In the genomic region with DNA sequence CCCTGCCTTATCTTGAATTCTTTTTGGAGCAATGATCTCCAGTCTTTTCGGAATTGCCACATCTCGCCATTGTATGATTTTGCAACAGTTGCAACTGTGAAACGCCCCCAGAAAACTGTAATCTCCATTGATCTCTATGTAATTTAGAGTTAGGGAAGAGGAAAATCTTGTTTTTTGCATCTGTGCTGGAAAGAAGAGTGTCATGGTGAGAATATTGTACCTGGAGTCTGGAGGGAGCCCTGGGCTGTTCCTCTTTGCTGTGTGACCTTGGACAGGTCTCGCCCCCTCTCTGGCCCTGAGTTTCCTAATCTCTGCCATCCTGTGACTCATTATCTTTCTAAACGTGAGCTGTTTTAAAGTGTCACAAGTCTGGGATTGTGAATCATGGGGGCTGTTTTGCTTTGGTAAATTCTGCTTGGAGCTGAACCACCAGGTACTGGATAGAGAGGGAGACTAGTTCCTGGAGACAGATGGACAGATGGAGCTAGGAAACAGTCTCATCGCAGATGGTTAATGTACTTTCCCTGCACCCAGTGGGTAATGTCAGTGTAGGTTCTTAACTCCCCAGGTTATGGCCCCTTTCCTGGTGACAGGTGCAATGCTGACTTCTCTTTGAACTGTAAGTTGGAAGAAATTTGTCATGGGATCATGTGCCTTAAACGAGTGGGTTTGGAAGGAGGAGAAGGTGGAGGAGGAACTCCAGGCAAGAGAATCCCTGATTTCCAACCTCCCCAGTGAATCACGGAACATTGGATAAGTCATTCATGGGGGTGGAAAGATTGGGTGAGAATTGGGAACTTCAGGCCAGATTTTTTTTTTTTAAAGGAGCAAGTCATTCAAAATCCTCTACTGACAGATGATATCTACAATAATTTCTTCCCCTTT, we compare ENCODE assay signal across 1 cellular context.
TF ChIP-seq lines count a peak whose summit lies in the region.

No MANE protein-coding gene starts in this region.

TF ChIP-seq in HepG2, 621 proteins besides CTCF, POLR2A, EP300 and RAD21 (continued from another document):
- no peak for TF ChIP-seq ZNF558 (CRISPR knock-in tag; IDR thresholded peaks at IDR 0.05; ENCODE audit: borderline replicate concordance)
- TF ChIP-seq MED8 (CRISPR knock-in tag; IDR thresholded peaks at IDR 0.05; ENCODE audit: insufficient replicate concordance), result no peak
- no peak for TF ChIP-seq ZNF326 (CRISPR knock-in tag; IDR thresholded peaks at IDR 0.05; ENCODE audit: borderline replicate concordance)
- no peak for TF ChIP-seq ZNF841 (CRISPR knock-in tag; IDR thresholded peaks at IDR 0.05; ENCODE audit: borderline replicate concordance)
- TF ChIP-seq MTA1 (CRISPR knock-in tag; IDR thresholded peaks at IDR 0.05; ENCODE audit: borderline replicate concordance), result no peak
- TF ChIP-seq BHLHE40 (IDR thresholded peaks at IDR 0.05; ENCODE audit: low read length), result peak; percentile 70
- no peak for TF ChIP-seq ZNF12 (CRISPR knock-in tag; IDR thresholded peaks at IDR 0.05)
- no peak for TF ChIP-seq ZNF724P (CRISPR knock-in tag; IDR thresholded peaks at IDR 0.05; ENCODE audit: borderline replicate concordance)
- TF ChIP-seq, protein P1, sequence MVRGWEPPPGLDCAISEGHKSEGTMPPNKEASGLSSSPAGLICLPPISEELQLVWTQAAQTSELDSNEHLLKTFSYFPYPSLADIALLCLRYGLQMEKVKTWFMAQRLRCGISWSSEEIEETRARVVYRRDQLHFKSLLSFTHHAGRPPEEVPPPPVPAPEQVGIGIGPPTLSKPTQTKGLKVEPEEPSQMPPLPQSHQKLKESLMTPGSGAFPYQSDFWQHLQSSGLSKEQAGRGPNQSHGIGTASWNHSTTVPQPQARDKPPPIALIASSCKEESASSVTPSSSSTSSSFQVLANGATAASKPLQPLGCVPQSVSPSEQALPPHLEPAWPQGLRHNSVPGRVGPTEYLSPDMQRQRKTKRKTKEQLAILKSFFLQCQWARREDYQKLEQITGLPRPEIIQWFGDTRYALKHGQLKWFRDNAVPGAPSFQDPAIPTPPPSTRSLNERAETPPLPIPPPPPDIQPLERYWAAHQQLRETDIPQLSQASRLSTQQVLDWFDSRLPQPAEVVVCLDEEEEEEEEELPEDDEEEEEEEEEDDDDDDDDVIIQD (CRISPR knock-in tag; IDR thresholded peaks at IDR 0.05; ENCODE audit: low read depth), result no peak
- no peak for TF ChIP-seq SALL2 (CRISPR knock-in tag; IDR thresholded peaks at IDR 0.05)
- no peak for TF ChIP-seq RFXAP (CRISPR knock-in tag; IDR thresholded peaks at IDR 0.05; ENCODE audit: borderline replicate concordance)
- 0 out of 2 replicates have a peak, but pooled peaks have one; percentile 13 for TF ChIP-seq KDM1A (CRISPR knock-in tag; IDR thresholded peaks at IDR 0.05)
- 0 out of 2 replicates have a peak, but pooled peaks have one; percentile 38 for TF ChIP-seq RCOR2 (CRISPR knock-in tag; IDR thresholded peaks at IDR 0.05)
- no peak for TF ChIP-seq ZNF225 (CRISPR knock-in tag; IDR thresholded peaks at IDR 0.05)
- TF ChIP-seq CHCHD3 (CRISPR knock-in tag; IDR thresholded peaks at IDR 0.05), result no peak
- TF ChIP-seq SOX6 (IDR thresholded peaks at IDR 0.05), result no peak
- 0 out of 2 replicates have a peak, but pooled peaks have one; percentile 24 for TF ChIP-seq SOX6 (CRISPR knock-in tag; IDR thresholded peaks at IDR 0.05)
- no peak for TF ChIP-seq DNMT1 (CRISPR knock-in tag; IDR thresholded peaks at IDR 0.05)
- TF ChIP-seq JUN (CRISPR knock-in tag; IDR thresholded peaks at IDR 0.05), result no peak
- peak; percentile 89 for TF ChIP-seq FOSL2 (CRISPR knock-in tag; IDR thresholded peaks at IDR 0.05)
- no peak for TF ChIP-seq SYNCRIP (IDR thresholded peaks at IDR 0.05; ENCODE audit: insufficient read depth, low read depth, low read length)
- no peak for TF ChIP-seq RBFOX2 (IDR thresholded peaks at IDR 0.05; ENCODE audit: low read depth, low read length)
- TF ChIP-seq, protein P2, sequence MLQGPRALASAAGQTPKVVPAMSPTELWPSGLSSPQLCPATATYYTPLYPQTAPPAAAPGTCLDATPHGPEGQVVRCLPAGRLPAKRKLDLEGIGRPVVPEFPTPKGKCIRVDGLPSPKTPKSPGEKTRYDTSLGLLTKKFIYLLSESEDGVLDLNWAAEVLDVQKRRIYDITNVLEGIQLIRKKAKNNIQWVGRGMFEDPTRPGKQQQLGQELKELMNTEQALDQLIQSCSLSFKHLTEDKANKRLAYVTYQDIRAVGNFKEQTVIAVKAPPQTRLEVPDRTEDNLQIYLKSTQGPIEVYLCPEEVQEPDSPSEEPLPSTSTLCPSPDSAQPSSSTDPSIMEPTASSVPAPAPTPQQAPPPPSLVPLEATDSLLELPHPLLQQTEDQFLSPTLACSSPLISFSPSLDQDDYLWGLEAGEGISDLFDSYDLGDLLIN (CRISPR knock-in tag; IDR thresholded peaks at IDR 0.05; ENCODE audit: borderline replicate concordance), result no peak
- TF ChIP-seq ZKSCAN5 (CRISPR knock-in tag; IDR thresholded peaks at IDR 0.05), result no peak
- TF ChIP-seq, protein P3, sequence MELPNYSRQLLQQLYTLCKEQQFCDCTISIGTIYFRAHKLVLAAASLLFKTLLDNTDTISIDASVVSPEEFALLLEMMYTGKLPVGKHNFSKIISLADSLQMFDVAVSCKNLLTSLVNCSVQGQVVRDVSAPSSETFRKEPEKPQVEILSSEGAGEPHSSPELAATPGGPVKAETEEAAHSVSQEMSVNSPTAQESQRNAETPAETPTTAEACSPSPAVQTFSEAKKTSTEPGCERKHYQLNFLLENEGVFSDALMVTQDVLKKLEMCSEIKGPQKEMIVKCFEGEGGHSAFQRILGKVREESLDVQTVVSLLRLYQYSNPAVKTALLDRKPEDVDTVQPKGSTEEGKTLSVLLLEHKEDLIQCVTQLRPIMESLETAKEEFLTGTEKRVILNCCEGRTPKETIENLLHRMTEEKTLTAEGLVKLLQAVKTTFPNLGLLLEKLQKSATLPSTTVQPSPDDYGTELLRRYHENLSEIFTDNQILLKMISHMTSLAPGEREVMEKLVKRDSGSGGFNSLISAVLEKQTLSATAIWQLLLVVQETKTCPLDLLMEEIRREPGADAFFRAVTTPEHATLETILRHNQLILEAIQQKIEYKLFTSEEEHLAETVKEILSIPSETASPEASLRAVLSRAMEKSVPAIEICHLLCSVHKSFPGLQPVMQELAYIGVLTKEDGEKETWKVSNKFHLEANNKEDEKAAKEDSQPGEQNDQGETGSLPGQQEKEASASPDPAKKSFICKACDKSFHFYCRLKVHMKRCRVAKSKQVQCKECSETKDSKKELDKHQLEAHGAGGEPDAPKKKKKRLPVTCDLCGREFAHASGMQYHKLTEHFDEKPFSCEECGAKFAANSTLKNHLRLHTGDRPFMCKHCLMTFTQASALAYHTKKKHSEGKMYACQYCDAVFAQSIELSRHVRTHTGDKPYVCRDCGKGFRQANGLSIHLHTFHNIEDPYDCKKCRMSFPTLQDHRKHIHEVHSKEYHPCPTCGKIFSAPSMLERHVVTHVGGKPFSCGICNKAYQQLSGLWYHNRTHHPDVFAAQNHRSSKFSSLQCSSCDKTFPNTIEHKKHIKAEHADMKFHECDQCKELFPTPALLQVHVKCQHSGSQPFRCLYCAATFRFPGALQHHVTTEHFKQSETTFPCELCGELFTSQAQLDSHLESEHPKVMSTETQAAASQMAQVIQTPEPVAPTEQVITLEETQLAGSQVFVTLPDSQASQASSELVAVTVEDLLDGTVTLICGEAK (IDR thresholded peaks at IDR 0.05), result no peak
- TF ChIP-seq, protein P3 (CRISPR knock-in tag; IDR thresholded peaks at IDR 0.05), result no peak
- no peak for TF ChIP-seq NR2F2 (IDR thresholded peaks at IDR 0.05; ENCODE audit: borderline replicate concordance, low read depth)
- no peak for TF ChIP-seq NR1H2 (CRISPR knock-in tag; IDR thresholded peaks at IDR 0.05; ENCODE audit: borderline replicate concordance, low read depth)
- TF ChIP-seq, protein P4, sequence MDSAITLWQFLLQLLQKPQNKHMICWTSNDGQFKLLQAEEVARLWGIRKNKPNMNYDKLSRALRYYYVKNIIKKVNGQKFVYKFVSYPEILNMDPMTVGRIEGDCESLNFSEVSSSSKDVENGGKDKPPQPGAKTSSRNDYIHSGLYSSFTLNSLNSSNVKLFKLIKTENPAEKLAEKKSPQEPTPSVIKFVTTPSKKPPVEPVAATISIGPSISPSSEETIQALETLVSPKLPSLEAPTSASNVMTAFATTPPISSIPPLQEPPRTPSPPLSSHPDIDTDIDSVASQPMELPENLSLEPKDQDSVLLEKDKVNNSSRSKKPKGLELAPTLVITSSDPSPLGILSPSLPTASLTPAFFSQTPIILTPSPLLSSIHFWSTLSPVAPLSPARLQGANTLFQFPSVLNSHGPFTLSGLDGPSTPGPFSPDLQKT (CRISPR knock-in tag; IDR thresholded peaks at IDR 0.05; ENCODE audit: borderline replicate concordance), result no peak
- TF ChIP-seq POLR2AphosphoS2 (IDR thresholded peaks at IDR 0.05; ENCODE audit: low read depth, low read length), result no peak
- no peak for TF ChIP-seq ZNF543 (CRISPR knock-in tag; IDR thresholded peaks at IDR 0.05)
- TF ChIP-seq ZNF747 (CRISPR knock-in tag; IDR thresholded peaks at IDR 0.05; ENCODE audit: borderline replicate concordance), result no peak
- TF ChIP-seq, protein P5, sequence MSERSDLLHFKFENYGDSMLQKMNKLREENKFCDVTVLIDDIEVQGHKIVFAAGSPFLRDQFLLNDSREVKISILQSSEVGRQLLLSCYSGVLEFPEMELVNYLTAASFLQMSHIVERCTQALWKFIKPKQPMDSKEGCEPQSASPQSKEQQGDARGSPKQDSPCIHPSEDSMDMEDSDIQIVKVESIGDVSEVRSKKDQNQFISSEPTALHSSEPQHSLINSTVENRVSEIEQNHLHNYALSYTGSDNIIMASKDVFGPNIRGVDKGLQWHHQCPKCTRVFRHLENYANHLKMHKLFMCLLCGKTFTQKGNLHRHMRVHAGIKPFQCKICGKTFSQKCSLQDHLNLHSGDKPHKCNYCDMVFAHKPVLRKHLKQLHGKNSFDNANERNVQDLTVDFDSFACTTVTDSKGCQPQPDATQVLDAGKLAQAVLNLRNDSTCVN (CRISPR knock-in tag; IDR thresholded peaks at IDR 0.05; ENCODE audit: borderline replicate concordance), result no peak
- TF ChIP-seq, protein P6, sequence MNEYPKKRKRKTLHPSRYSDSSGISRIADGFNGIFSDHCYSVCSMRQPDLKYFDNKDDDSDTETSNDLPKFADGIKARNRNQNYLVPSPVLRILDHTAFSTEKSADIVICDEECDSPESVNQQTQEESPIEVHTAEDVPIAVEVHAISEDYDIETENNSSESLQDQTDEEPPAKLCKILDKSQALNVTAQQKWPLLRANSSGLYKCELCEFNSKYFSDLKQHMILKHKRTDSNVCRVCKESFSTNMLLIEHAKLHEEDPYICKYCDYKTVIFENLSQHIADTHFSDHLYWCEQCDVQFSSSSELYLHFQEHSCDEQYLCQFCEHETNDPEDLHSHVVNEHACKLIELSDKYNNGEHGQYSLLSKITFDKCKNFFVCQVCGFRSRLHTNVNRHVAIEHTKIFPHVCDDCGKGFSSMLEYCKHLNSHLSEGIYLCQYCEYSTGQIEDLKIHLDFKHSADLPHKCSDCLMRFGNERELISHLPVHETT (CRISPR knock-in tag; conservative IDR thresholded peaks at IDR 0.05), result no peak
- TF ChIP-seq, protein P7, sequence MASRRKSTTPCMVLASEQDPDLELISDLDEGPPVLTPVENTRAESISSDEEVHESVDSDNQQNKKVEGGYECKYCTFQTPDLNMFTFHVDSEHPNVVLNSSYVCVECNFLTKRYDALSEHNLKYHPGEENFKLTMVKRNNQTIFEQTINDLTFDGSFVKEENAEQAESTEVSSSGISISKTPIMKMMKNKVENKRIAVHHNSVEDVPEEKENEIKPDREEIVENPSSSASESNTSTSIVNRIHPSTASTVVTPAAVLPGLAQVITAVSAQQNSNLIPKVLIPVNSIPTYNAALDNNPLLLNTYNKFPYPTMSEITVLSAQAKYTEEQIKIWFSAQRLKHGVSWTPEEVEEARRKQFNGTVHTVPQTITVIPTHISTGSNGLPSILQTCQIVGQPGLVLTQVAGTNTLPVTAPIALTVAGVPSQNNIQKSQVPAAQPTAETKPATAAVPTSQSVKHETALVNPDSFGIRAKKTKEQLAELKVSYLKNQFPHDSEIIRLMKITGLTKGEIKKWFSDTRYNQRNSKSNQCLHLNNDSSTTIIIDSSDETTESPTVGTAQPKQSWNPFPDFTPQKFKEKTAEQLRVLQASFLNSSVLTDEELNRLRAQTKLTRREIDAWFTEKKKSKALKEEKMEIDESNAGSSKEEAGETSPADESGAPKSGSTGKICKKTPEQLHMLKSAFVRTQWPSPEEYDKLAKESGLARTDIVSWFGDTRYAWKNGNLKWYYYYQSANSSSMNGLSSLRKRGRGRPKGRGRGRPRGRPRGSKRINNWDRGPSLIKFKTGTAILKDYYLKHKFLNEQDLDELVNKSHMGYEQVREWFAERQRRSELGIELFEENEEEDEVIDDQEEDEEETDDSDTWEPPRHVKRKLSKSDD (CRISPR knock-in tag; IDR thresholded peaks at IDR 0.05; ENCODE audit: low read depth), result no peak
- peak; percentile 81 for TF ChIP-seq CEBPB (IDR thresholded peaks at IDR 0.05; ENCODE audit: borderline replicate concordance, low read depth, low read length)
- TF ChIP-seq THYN1 (CRISPR knock-in tag; IDR thresholded peaks at IDR 0.05; ENCODE audit: borderline replicate concordance, low read depth), result no peak
- no peak for TF ChIP-seq SRSF4 (IDR thresholded peaks at IDR 0.05; ENCODE audit: low read depth, low read length, poor library complexity, severe bottlenecking)
